7 cellular contexts compared by ENCODE assay signal in the genomic region with DNA sequence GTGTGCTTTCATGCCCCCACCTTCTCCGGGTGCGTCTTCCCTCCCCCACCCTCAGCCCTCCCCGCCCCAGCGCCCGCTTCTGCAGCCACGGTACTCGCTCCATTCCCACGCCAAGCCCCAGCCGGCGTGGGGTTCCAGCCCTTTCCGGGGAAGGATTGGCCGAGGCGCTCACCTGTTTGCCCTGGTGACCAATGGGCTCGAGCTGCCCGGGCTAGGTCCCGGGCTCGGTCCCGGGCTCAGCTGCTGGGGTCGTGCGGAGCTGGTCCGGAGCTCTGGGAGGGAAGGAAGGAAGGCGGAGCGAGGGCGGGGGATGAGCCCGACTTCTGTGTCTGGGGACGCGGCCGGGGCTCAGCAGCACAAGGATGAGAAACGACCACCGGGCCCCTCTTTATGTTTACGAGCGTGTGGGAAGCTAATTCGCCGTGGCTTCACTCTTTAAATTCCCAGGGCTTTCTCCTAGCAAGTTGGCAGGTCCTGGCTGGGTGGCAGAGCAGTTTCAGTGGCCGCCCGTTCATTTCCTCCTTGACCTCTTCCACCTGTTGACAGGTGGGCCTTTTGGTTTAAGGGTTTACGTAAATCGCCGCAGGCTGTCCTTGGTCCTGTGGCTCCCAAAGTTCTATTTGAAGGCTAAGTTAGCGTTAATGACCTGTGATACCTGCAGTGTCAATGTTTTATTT. TPM values are rescaled to one million over a fixed set of nuclear protein-coding genes. Genes with fewer than 3 reads are reported as not detected.
A peak's percentile ranks its signal among the peaks of the same experiment; 100 is the strongest.
DNase-seq lines count a peak whose midpoint lies in the region; ATAC-seq, FAIRE-seq and TF ChIP-seq lines count a peak whose summit lies in the region.

IGSF10 (minus strand) TSS at position 288 of the 677 bp plus-strand sequence. CDS start 2,352 bp downstream, outside the sequence.

- no peak within 1 kb of the TSS for H3K9ac ChIP-seq in kidney (ENCODE audit: low read length in 2 of 2)

- TF ChIP-seq EP300 in stomach (IDR thresholded peaks at IDR 0.05), result no peak

- no peaks in the 10 kb centered on the region for H3K4me1 ChIP-seq in kidney (ENCODE audit: control insufficient read depth in 1 of 2, insufficient read depth in 1 of 2, low read depth in 1 of 2, low read length in 2 of 2)
- peaks cover 9 to 22% (median 14%) of the 10 kb centered on the region in 4 donors for H3K4me1 ChIP-seq in stomach
- H3K4me1 ChIP-seq in effector memory CD4-positive, alpha-beta T cell (ENCODE audit: control insufficient read depth, insufficient read depth, low read length, poor library complexity, severe bottlenecking), result no peaks in the 10 kb centered on the region

- H3K27me3 ChIP-seq in stomach, result peaks cover 0 to 16% (median 6%) of the 10 kb centered on the region in 3 donors
- H3K27me3 ChIP-seq in effector memory CD4-positive, alpha-beta T cell (replicated peaks; ENCODE audit: control insufficient read depth, insufficient read depth, low read length, poor library complexity, severe bottlenecking), result no peaks in the 10 kb centered on the region

- TF ChIP-seq CTCF in astrocyte of the cerebellum (IDR thresholded peaks at IDR 0.05; ENCODE audit: low read depth, low read length, missing control alignments) (no peak), kidney (IDR thresholded peaks at IDR 0.05; ENCODE audit: borderline replicate concordance, extremely low read depth, insufficient read depth) (no peak), stomach (IDR thresholded peaks at IDR 0.05) (no peak)

- FAIRE-seq in kidney (lab: Jason Lieb, UNC), result no peak

- no peak within 1 kb of the TSS for H3K27ac ChIP-seq in kidney (ENCODE audit: low read depth in 2 of 2, low read length in 2 of 2)
- no peak within 1 kb of the TSS for H3K27ac ChIP-seq in stomach
- H3K27ac ChIP-seq in effector memory CD4-positive, alpha-beta T cell (ENCODE audit: insufficient read depth, low read length, poor library complexity, severe bottlenecking), result no peak within 1 kb of the TSS

- H3K9me3 ChIP-seq in kidney (ENCODE audit: control insufficient read depth in 1 of 2, low read length in 2 of 2) (no peaks in the 10 kb centered on the region), stomach (no peaks in the 10 kb centered on the region)
- H3K9me3 ChIP-seq in effector memory CD4-positive, alpha-beta T cell (ENCODE audit: control insufficient read depth, low read length), result no peaks in the 10 kb centered on the region

- no peak for ATAC-seq in GM18517 (IDR thresholded peaks at IDR 0.05; ENCODE audit: unreplicated experiment)

- 7 to 24% (median 12%) methylated on average over 35 to 40 of the region's 40 CpGs for WGBS in stomach, 5 donors

- TF ChIP-seq POLR2A in stomach (IDR thresholded peaks at IDR 0.05), result no peak

- in situ Hi-C loops in astrocyte of the cerebellum (cut with HindIII; ENCODE audit: low sequenced_read_pairs), result no loop called here

- H3K36me3 ChIP-seq in kidney (ENCODE audit: control insufficient read depth in 1 of 2, insufficient read depth in 2 of 2, low read length in 2 of 2), result no peaks in the 10 kb centered on the region
- H3K36me3 ChIP-seq in stomach, result no peaks in the 10 kb centered on the region
- no peaks in the 10 kb centered on the region for H3K36me3 ChIP-seq in effector memory CD4-positive, alpha-beta T cell (ENCODE audit: control insufficient read depth, insufficient read depth, low read length)

- DNase-seq in HuH-7 (ENCODE audit: low spot score) (peak; percentile 39), astrocyte of the cerebellum (ENCODE audit: low read depth) (no peak), kidney (peak; percentile 78), stomach (peak; percentile 29)
- DNase-seq in effector memory CD4-positive, alpha-beta T cell, result no peak
- DNase-seq in activated CD4-positive, alpha-beta T cell treated with anti-CD3 and anti-CD28 coated beads for 1 hour, result no peak

- peak within 1 kb of the TSS; percentile 48 for H3K4me3 ChIP-seq in astrocyte of the cerebellum (ENCODE audit: low read depth, low read length)
- H3K4me3 ChIP-seq in kidney (ENCODE audit: low read length in 2 of 2), result peak within 1 kb of the TSS; percentile 28 to 52
- H3K4me3 ChIP-seq in stomach, result peak within 1 kb of the TSS; percentile 46 to 60 (median 56)
- H3K4me3 ChIP-seq in effector memory CD4-positive, alpha-beta T cell (ENCODE audit: insufficient read depth, low read depth, low read length, poor library complexity, severe bottlenecking), result no peak within 1 kb of the TSS

- intact Hi-C loops in kidney (cut with DNase I) (no loop called here), stomach (cut with DNase I; ENCODE audit: low total_unique reads) (loop anchor here (10.0 kb wide), 1 partner anchor 374 kb away; no protein-coding TSS in a partner anchor)

RNA-seq across cellular contexts. Expression of gene IGSF10, which starts in this region (rescaled TPM):
- total RNA-seq in kidney (0.63 TPM), stomach (10 to 100 TPM in 1 of 5 donors, under 1 TPM in 3, not detected in 1; under 0.01 to 11.9 (median 0.43) TPM)
- polyA plus RNA-seq in kidney (ENCODE audit: insufficient read depth, low read depth, low replicate concordance) (0.82 TPM), stomach (under 1 TPM; 0.15 to 0.93 (median 0.19) TPM)

Comparison
In these comparisons a context has a peak if more than half of its experiments do, and no peak if none do; other contexts are left out.
1. Peak in DNase-seq and H3K4me3 ChIP-seq in kidney; RNA of the gene not detected or under 1 TPM.
2. DNase-seq: peak in HuH-7 (single experiment) and stomach (single experiment); none in astrocyte of the cerebellum (single experiment), effector memory CD4-positive, alpha-beta T cell (0 of 3) and activated CD4-positive, alpha-beta T cell treated with anti-CD3 and anti-CD28 coated beads for 1 hour (single experiment).